27 cellular contexts compared by ENCODE assay signal in the genomic region with DNA sequence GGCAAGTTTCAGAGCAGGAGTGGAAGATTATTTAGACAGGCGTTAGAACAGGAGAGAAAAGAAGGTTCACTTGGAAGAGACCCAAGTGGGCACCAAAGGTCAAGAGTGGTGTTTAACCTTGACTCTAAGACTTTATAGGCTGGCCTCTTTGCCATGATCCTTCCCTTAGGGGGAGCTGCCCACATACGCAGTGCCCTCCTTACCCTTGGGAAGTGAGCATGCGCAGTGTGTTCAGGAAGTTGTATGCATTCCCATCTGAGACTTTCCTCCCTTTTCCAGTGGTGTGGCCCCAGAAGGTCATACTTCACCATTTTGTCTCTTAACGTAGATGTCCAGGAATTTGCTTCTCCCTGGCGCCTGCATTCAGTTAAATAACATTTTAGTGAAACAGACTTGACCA.
"Had no signal": no experiment of that assay in that cellular context is flagged by ENCODE, and none has a peak within 500 bp of the region (broad histone marks: within the 10 kb centered on the region; RNA-seq: fewer than 3 reads in every experiment).

No MANE protein-coding gene starts in this region.

- DNase-seq: activated CD4-positive, alpha-beta memory T cell treated with anti-CD3 and anti-CD28 coated beads for 36 hours; activated CD4-positive, alpha-beta T cell treated with anti-CD3 and anti-CD28 coated beads for 36 hours; activated CD4-positive, alpha-beta T cell treated with anti-CD3 and anti-CD28 coated beads, Interleukin-2, amount 10 ng/mL, durations not matched to agents 24 days and 14 days; activated CD4-positive, CD25-positive, alpha-beta regulatory T cell; activated CD4-positive, CD25-positive, alpha-beta regulatory T cell treated with anti-CD3 and anti-CD28 coated beads, Interleukin-2, amount 50 U/mL, for 72 hours; activated CD8-positive, alpha-beta memory T cell treated with anti-CD3 and anti-CD28 coated beads, Interleukin-2, amount 10 ng/mL, durations not matched to agents 7 days and 5 days; activated CD8-positive, alpha-beta memory T cell treated with anti-CD3 and anti-CD28 coated beads, Interleukin-2, amount 50 U/mL, for 48 hours; activated CD8-positive, alpha-beta T cell treated with anti-CD3 and anti-CD28 coated beads, Interleukin-2, amount 10 ng/mL, durations not matched to agents 7 days and 5 days; activated gamma-delta T cell; activated naive CD4-positive, alpha-beta T cell; activated naive CD4-positive, alpha-beta T cell treated with anti-CD3 and anti-CD28 coated beads, Interleukin-2, amount 10 ng/mL, durations not matched to agents 7 days and 5 days; activated naive CD8-positive, alpha-beta T cell treated with anti-CD3 and anti-CD28 coated beads, Interleukin-2, amount 10 ng/mL, durations not matched to agents 7 days and 5 days; activated T-cell treated with anti-CD3 and anti-CD28 coated beads for 4 hours; activated T-cell treated with anti-CD3 and anti-CD28 coated beads, Interleukin-2, amount 50 U/mL, for 24 hours; activated T-cell treated with anti-CD3 and anti-CD28 coated beads, Interleukin-2, amount 50 U/mL, for 72 hours; dorsolateral prefrontal cortex; effector memory CD4-positive, alpha-beta T cell; erythroblast; esophagus squamous epithelium; foreskin melanocyte; heart right ventricle; T-helper 2 cell had no signal

- ATAC-seq: activated CD4-positive, alpha-beta T cell treated with anti-CD3 and anti-CD28 coated beads for 36 hours; activated CD8-positive, alpha-beta memory T cell treated with anti-CD3 and anti-CD28 coated beads, Interleukin-2, amount 10 ng/mL, durations not matched to agents 7 days and 5 days; activated CD8-positive, alpha-beta T cell treated with anti-CD3 and anti-CD28 coated beads, Interleukin-2, amount 10 ng/mL, durations not matched to agents 7 days and 5 days; activated naive CD4-positive, alpha-beta T cell treated with anti-CD3 and anti-CD28 coated beads, Interleukin-2, amount 50 U/mL, for 72 hours; activated T-cell treated with anti-CD3 and anti-CD28 coated beads, Interleukin-2, amount 50 U/mL, for 72 hours; gastroesophageal sphincter; heart right ventricle had no signal

- FAIRE-seq: bronchial epithelial cell had no signal

- H3K4me3 ChIP-seq: ascending aorta, coronary artery, dorsolateral prefrontal cortex, esophagus squamous epithelium, gastroesophageal sphincter, heart right ventricle had no signal

- H3K9me3 ChIP-seq: ascending aorta, esophagus squamous epithelium, gastroesophageal sphincter, heart right ventricle had no signal

- H3K36me3 ChIP-seq: ascending aorta, esophagus squamous epithelium, gastroesophageal sphincter, heart right ventricle had no signal

- H3K27ac ChIP-seq: ascending aorta, coronary artery, dorsolateral prefrontal cortex, esophagus squamous epithelium, gastroesophageal sphincter, heart right ventricle had no signal

- H3K27me3 ChIP-seq: ascending aorta had no signal
